9 cellular contexts compared by ENCODE assay signal in genomic region chr2:225008935-225009334, GRCh38. TPM values are rescaled to one million over a fixed set of nuclear protein-coding genes. Genes with fewer than 3 reads are reported as not detected.
A peak's percentile ranks its signal among the peaks of the same experiment; 100 is the strongest.
DNase-seq lines count a peak whose midpoint lies in the region; ATAC-seq and TF ChIP-seq lines count a peak whose summit lies in the region.
"Had no signal": no experiment of that assay in that cellular context is flagged by ENCODE, and none has a peak within 500 bp of the region (broad histone marks: within the 10 kb centered on the region; RNA-seq: fewer than 3 reads in every experiment).

No MANE protein-coding gene starts in this region.

- peaks cover 93% of the 10 kb centered on the region for H3K4me1 Mint-ChIP-seq in activated CD4-positive, alpha-beta T cell treated with anti-CD3 and anti-CD28 coated beads for 36 hours

- no peaks in the 10 kb centered on the region for H3K36me3 ChIP-seq in ascending aorta

- no peaks in the 10 kb centered on the region for H3K9me3 Mint-ChIP-seq in activated CD4-positive, alpha-beta T cell treated with anti-CD3 and anti-CD28 coated beads for 36 hours (ENCODE audit: low read depth)

- DNase-seq in activated CD4-positive, alpha-beta T cell treated with anti-CD3 and anti-CD28 coated beads for 36 hours, result peak; percentile 43
- no peak for DNase-seq in activated CD4-positive, alpha-beta T cell treated with anti-CD3 and anti-CD28 coated beads for 1 hour
- DNase-seq in cerebellar cortex (ENCODE audit: low spot score) (peak; percentile 7), retinal pigment epithelial cell (ENCODE audit: low read depth) (no peak), ascending aorta (ENCODE audit: low spot score in 2 of 2) (no peak), NCI-H774 (lab: John Stamatoyannopoulos, UW) (no peak)

- no peaks in the 10 kb centered on the region for H3K27me3 Mint-ChIP-seq in activated CD4-positive, alpha-beta T cell treated with anti-CD3 and anti-CD28 coated beads for 36 hours

- POLR2A ChIA-PET in activated CD4-positive, alpha-beta T cell treated with anti-CD3 and anti-CD28 coated beads for 36 hours (lab: Charles Lee), result interaction anchor here (1.0 kb wide), 1 partner anchor 81 kb away, joined by 3 read pairs; no protein-coding TSS in a partner anchor

- peak overlapping the region; percentile 70 for H3K27ac Mint-ChIP-seq in activated CD4-positive, alpha-beta T cell treated with anti-CD3 and anti-CD28 coated beads for 36 hours

- no peaks in the 10 kb centered on the region for H3K27me3 ChIP-seq in ascending aorta

- TF ChIP-seq EP300 in Ishikawa (IDR thresholded peaks at IDR 0.05; ENCODE audit: borderline replicate concordance), result no peak

- H3K9me3 ChIP-seq in ascending aorta, result no peaks in the 10 kb centered on the region

- ATAC-seq in activated CD4-positive, alpha-beta T cell treated with anti-CD3 and anti-CD28 coated beads for 36 hours, result no peak
- no peak for ATAC-seq in HG03521 (IDR thresholded peaks at IDR 0.05; ENCODE audit: unreplicated experiment)

- TF ChIP-seq RAD21 in Ishikawa (IDR thresholded peaks at IDR 0.05; ENCODE audit: low read depth), result peak; percentile 62; the same call in 1 of the 2 replicates

- H3K4me3 ChIP-seq in retinal pigment epithelial cell (ENCODE audit: low read length) (no peak overlapping the region), ascending aorta (no peak overlapping the region)
- H3K4me3 ChIP-seq: skin epidermis had no signal

- CTCF ChIA-PET in activated CD4-positive, alpha-beta T cell treated with anti-CD3 and anti-CD28 coated beads for 36 hours (lab: Charles Lee), result interaction anchor here (0.6 to 7.6 kb wide), 18 partner anchors 12 to 230 kb away, joined by 3 to 33 read pairs (median 3); no protein-coding TSS in a partner anchor

- H3K4me3 Mint-ChIP-seq in activated CD4-positive, alpha-beta T cell treated with anti-CD3 and anti-CD28 coated beads for 36 hours, result no peak overlapping the region

- peaks cover 26% of the 10 kb centered on the region for H3K36me3 Mint-ChIP-seq in activated CD4-positive, alpha-beta T cell treated with anti-CD3 and anti-CD28 coated beads for 36 hours (ENCODE audit: low read depth)

- H3K27ac ChIP-seq in ascending aorta, result no peak overlapping the region
- H3K27ac ChIP-seq: skin epidermis had no signal

- intact Hi-C loops in activated CD4-positive, alpha-beta T cell treated with anti-CD3 and anti-CD28 coated beads for 36 hours (cut with DNase I, micrococcal nuclease), result loop anchor here (10.0 kb wide), 3 partner anchors 204 to 654 kb away; no protein-coding TSS in a partner anchor
- intact Hi-C loops in ascending aorta (cut with DNase I), result no loop called here

- TF ChIP-seq CTCF in retinal pigment epithelial cell (conservative IDR thresholded peaks at IDR 0.05; ENCODE audit: low read depth, low read length), result peak; percentile 58
- TF ChIP-seq CTCF in ascending aorta (IDR thresholded peaks at IDR 0.05), result peak in 1 of 3 experiments; percentile 38

- no peaks in the 10 kb centered on the region for H3K4me1 ChIP-seq in ascending aorta

TF ChIP-seq in Ishikawa, 13 proteins besides CTCF, POLR2A, EP300 and RAD21:
- TF ChIP-seq FOXM1 (IDR thresholded peaks at IDR 0.05; ENCODE audit: borderline replicate concordance, low read depth), result no peak
- TF ChIP-seq YY1 (IDR thresholded peaks at IDR 0.05; ENCODE audit: low read depth), result no peak
- no peak for TF ChIP-seq USF1 (IDR thresholded peaks at IDR 0.05)
- no peak for TF ChIP-seq CEBPB (IDR thresholded peaks at IDR 0.05)
- TF ChIP-seq REST (IDR thresholded peaks at IDR 0.05; ENCODE audit: low read depth), result no peak
- no peak for TF ChIP-seq TAF1 (IDR thresholded peaks at IDR 0.05; ENCODE audit: low read depth)
- no peak for TF ChIP-seq NFIC (IDR thresholded peaks at IDR 0.05)
- no peak for TF ChIP-seq MAX (IDR thresholded peaks at IDR 0.05)
- TF ChIP-seq EGR1 (IDR thresholded peaks at IDR 0.05), result no peak
- no peak for TF ChIP-seq TCF12 (IDR thresholded peaks at IDR 0.05; ENCODE audit: low read depth)
- no peak for TF ChIP-seq TEAD4 (IDR thresholded peaks at IDR 0.05)
- TF ChIP-seq CREB1 (IDR thresholded peaks at IDR 0.05; ENCODE audit: low read depth), result no peak
- TF ChIP-seq ZBTB7A (IDR thresholded peaks at IDR 0.05; ENCODE audit: low read depth), result no peak

RNA-seq across cellular contexts. Expression of gene DOCK10, which starts 33.3 kb away (rescaled TPM):
- 100 to 1,000 TPM; 177 to 196 TPM for total RNA-seq in activated CD4-positive, alpha-beta T cell treated with anti-CD3 and anti-CD28 coated beads for 36 hours
- 30.9 TPM for total RNA-seq in ascending aorta

Comparison
In these comparisons a context has a peak if more than half of its experiments do, and no peak if none do; other contexts are left out.
1. DNase-seq: peak in activated CD4-positive, alpha-beta T cell treated with anti-CD3 and anti-CD28 coated beads for 36 hours (single experiment) and cerebellar cortex (single experiment); none in activated CD4-positive, alpha-beta T cell treated with anti-CD3 and anti-CD28 coated beads for 1 hour (single experiment), retinal pigment epithelial cell (single experiment), ascending aorta (0 of 2) and NCI-H774 (single experiment).